ENCODE assay signal across 19 cellular contexts in genomic region chr16:70553645-70554044, GRCh38. TPM values are rescaled to one million over a fixed set of nuclear protein-coding genes. Genes with fewer than 3 reads are reported as not detected.
DNase-seq lines count a peak whose midpoint lies in the region; ATAC-seq and TF ChIP-seq lines count a peak whose summit lies in the region.
"Had no signal": no experiment of that assay in that cellular context is flagged by ENCODE, and none has a peak within 500 bp of the region (broad histone marks: within the 10 kb centered on the region; RNA-seq: fewer than 3 reads in every experiment).

No MANE protein-coding gene starts in this region.

- H3K36me3 ChIP-seq in suprapubic skin, result peaks cover 81% of the 10 kb centered on the region
- H3K36me3 ChIP-seq in mucosa of descending colon (ENCODE audit: low read depth), result peaks cover 35% of the 10 kb centered on the region

- no peaks in the 10 kb centered on the region for H3K27me3 ChIP-seq in suprapubic skin
- H3K27me3 ChIP-seq: MG63 had no signal

- CTCF ChIA-PET in activated CD4-positive, alpha-beta memory T cell treated with anti-CD3 and anti-CD28 coated beads for 36 hours (lab: Charles Lee), result no interaction called here
- CTCF ChIA-PET in activated CD4-positive, alpha-beta memory T cell treated with anti-CD3 and anti-CD28 coated beads, Interleukin-2, amount 10 ng/mL, durations not matched to agents 7 days and 5 days (lab: Charles Lee), result no interaction called here

- peak overlapping the region; percentile 6 for H3K27ac ChIP-seq in suprapubic skin
- H3K27ac ChIP-seq: 22Rv1 had no signal

- POLR2A ChIA-PET in activated CD4-positive, alpha-beta memory T cell treated with anti-CD3 and anti-CD28 coated beads for 36 hours (lab: Charles Lee), result no interaction called here
- POLR2A ChIA-PET in activated CD4-positive, alpha-beta memory T cell treated with anti-CD3 and anti-CD28 coated beads, Interleukin-2, amount 10 ng/mL, durations not matched to agents 7 days and 5 days (lab: Charles Lee), result interaction anchor here (1.1 to 2.2 kb wide), 4 partner anchors 9 to 247 kb away, joined by 3 to 6 read pairs (median 4); no protein-coding TSS in a partner anchor

- no peak for DNase-seq in activated CD4-positive, alpha-beta memory T cell treated with anti-CD3 and anti-CD28 coated beads for 36 hours
- no peak for DNase-seq in activated CD4-positive, alpha-beta memory T cell treated with anti-CD3 and anti-CD28 coated beads, Interleukin-2, amount 10 ng/mL, durations not matched to agents 7 days and 5 days
- peak; percentile 93 for DNase-seq in amniotic epithelial cell (ENCODE audit: low read depth)
- peak; percentile 65 for DNase-seq in fibroblast of the conjunctiva (ENCODE audit: low read depth)
- DNase-seq in suprapubic skin (ENCODE audit: low spot score in 2 of 2), result no peak
- DNase-seq in mucosa of descending colon, result no peak
- no peak for DNase-seq in stimulated activated effector memory CD8-positive, alpha-beta T cell treated with anti-CD3 and anti-CD28 coated beads, Interleukin-12 subunit alpha, Interleukin-12 subunit beta, amount 100 ng/mL, for 72 hours (ENCODE audit: low spot score in 2 of 2)
- DNase-seq: activated CD4-positive, alpha-beta T cell treated with anti-CD3 and anti-CD28 coated beads, Interleukin-2, amount 50 U/mL, for 1 hour; activated gamma-delta T cell treated with Interleukin-2 at 50 U/mL for 16 hours; DND-41; MG63; NCI-H2171; substantia nigra; T-helper 2 cell had no signal

- H3K4me3 ChIP-seq in suprapubic skin (no peak overlapping the region), mucosa of descending colon (no peak overlapping the region)
- H3K4me3 ChIP-seq: MG63 had no signal

- H3K36me3 Mint-ChIP-seq in activated CD4-positive, alpha-beta memory T cell treated with anti-CD3 and anti-CD28 coated beads for 36 hours, result peaks cover 72% of the 10 kb centered on the region
- H3K36me3 Mint-ChIP-seq in activated CD4-positive, alpha-beta memory T cell treated with anti-CD3 and anti-CD28 coated beads, Interleukin-2, amount 10 ng/mL, durations not matched to agents 7 days and 5 days (ENCODE audit: low read depth), result peaks cover 84% of the 10 kb centered on the region
- peaks cover 100% of the 10 kb centered on the region for H3K36me3 Mint-ChIP-seq in stimulated activated effector memory CD8-positive, alpha-beta T cell treated with anti-CD3 and anti-CD28 coated beads, Interleukin-12 subunit alpha, Interleukin-12 subunit beta, amount 100 ng/mL, for 72 hours

- peaks cover 10% of the 10 kb centered on the region for H3K4me1 ChIP-seq in suprapubic skin
- no peaks in the 10 kb centered on the region for H3K4me1 ChIP-seq in mucosa of descending colon (ENCODE audit: low read depth)

- no peak for TF ChIP-seq CTCF in suprapubic skin (IDR thresholded peaks at IDR 0.05)
- no peak for TF ChIP-seq CTCF in mucosa of descending colon (IDR thresholded peaks at IDR 0.05)

- ATAC-seq in mucosa of descending colon, result no peak
- ATAC-seq in stimulated activated effector memory CD8-positive, alpha-beta T cell treated with anti-CD3 and anti-CD28 coated beads, Interleukin-12 subunit alpha, Interleukin-12 subunit beta, amount 100 ng/mL, for 72 hours, result no peak
- ATAC-seq in HG03432 (IDR thresholded peaks at IDR 0.05; ENCODE audit: unreplicated experiment), result no peak

- no peaks in the 10 kb centered on the region for H3K9me3 ChIP-seq in suprapubic skin
- H3K9me3 ChIP-seq in mucosa of descending colon, result no peaks in the 10 kb centered on the region
- H3K9me3 ChIP-seq: MG63 had no signal

- TF ChIP-seq EP300 in suprapubic skin (IDR thresholded peaks at IDR 0.05), result no peak

- H3K27ac Mint-ChIP-seq in activated CD4-positive, alpha-beta memory T cell treated with anti-CD3 and anti-CD28 coated beads for 36 hours, result peak overlapping the region; percentile 50
- no peak overlapping the region for H3K27ac Mint-ChIP-seq in activated CD4-positive, alpha-beta memory T cell treated with anti-CD3 and anti-CD28 coated beads, Interleukin-2, amount 10 ng/mL, durations not matched to agents 7 days and 5 days
- no peak overlapping the region for H3K27ac Mint-ChIP-seq in stimulated activated effector memory CD8-positive, alpha-beta T cell treated with anti-CD3 and anti-CD28 coated beads, Interleukin-12 subunit alpha, Interleukin-12 subunit beta, amount 100 ng/mL, for 72 hours
- H3K27ac Mint-ChIP-seq: dendritic cell treated with granulocyte-macrophage colony-stimulating factor and Interleukin-4, amounts not matched to agents 40 ng/mL and 50 ng/mL, for 4 days; memory B cell had no signal

- intact Hi-C loops in activated CD4-positive, alpha-beta memory T cell treated with anti-CD3 and anti-CD28 coated beads for 36 hours (cut with micrococcal nuclease), result loop anchor here (10.0 kb wide), 1 partner anchor 299 kb away; the partner anchor contains the start of gene EXOSC6
- intact Hi-C loops in mucosa of descending colon (cut with DNase I, micrococcal nuclease), result no loop called here

- H3K27me3 Mint-ChIP-seq in activated CD4-positive, alpha-beta memory T cell treated with anti-CD3 and anti-CD28 coated beads for 36 hours, result no peaks in the 10 kb centered on the region
- no peaks in the 10 kb centered on the region for H3K27me3 Mint-ChIP-seq in activated CD4-positive, alpha-beta memory T cell treated with anti-CD3 and anti-CD28 coated beads, Interleukin-2, amount 10 ng/mL, durations not matched to agents 7 days and 5 days
- H3K27me3 Mint-ChIP-seq: dendritic cell treated with granulocyte-macrophage colony-stimulating factor and Interleukin-4, amounts not matched to agents 40 ng/mL and 50 ng/mL, for 4 days; memory B cell; progenitor cell of endocrine pancreas had no signal

- no peak overlapping the region for H3K4me3 Mint-ChIP-seq in activated CD4-positive, alpha-beta memory T cell treated with anti-CD3 and anti-CD28 coated beads for 36 hours
- no peak overlapping the region for H3K4me3 Mint-ChIP-seq in activated CD4-positive, alpha-beta memory T cell treated with anti-CD3 and anti-CD28 coated beads, Interleukin-2, amount 10 ng/mL, durations not matched to agents 7 days and 5 days
- no peak overlapping the region for H3K4me3 Mint-ChIP-seq in stimulated activated effector memory CD8-positive, alpha-beta T cell treated with anti-CD3 and anti-CD28 coated beads, Interleukin-12 subunit alpha, Interleukin-12 subunit beta, amount 100 ng/mL, for 72 hours
- H3K4me3 Mint-ChIP-seq: dendritic cell treated with granulocyte-macrophage colony-stimulating factor and Interleukin-4, amounts not matched to agents 40 ng/mL and 50 ng/mL, for 4 days; memory B cell had no signal

- no peaks in the 10 kb centered on the region for H3K9me3 Mint-ChIP-seq in activated CD4-positive, alpha-beta memory T cell treated with anti-CD3 and anti-CD28 coated beads for 36 hours
- H3K9me3 Mint-ChIP-seq in activated CD4-positive, alpha-beta memory T cell treated with anti-CD3 and anti-CD28 coated beads, Interleukin-2, amount 10 ng/mL, durations not matched to agents 7 days and 5 days, result no peaks in the 10 kb centered on the region
- H3K9me3 Mint-ChIP-seq in stimulated activated effector memory CD8-positive, alpha-beta T cell treated with anti-CD3 and anti-CD28 coated beads, Interleukin-12 subunit alpha, Interleukin-12 subunit beta, amount 100 ng/mL, for 72 hours, result no peaks in the 10 kb centered on the region
- H3K9me3 Mint-ChIP-seq: dendritic cell treated with granulocyte-macrophage colony-stimulating factor and Interleukin-4, amounts not matched to agents 40 ng/mL and 50 ng/mL, for 4 days; memory B cell had no signal

- TF ChIP-seq POLR2A in suprapubic skin (IDR thresholded peaks at IDR 0.05), result no peak

- H3K4me1 Mint-ChIP-seq in activated CD4-positive, alpha-beta memory T cell treated with anti-CD3 and anti-CD28 coated beads for 36 hours (ENCODE audit: low read depth), result peaks cover 10% of the 10 kb centered on the region
- H3K4me1 Mint-ChIP-seq in activated CD4-positive, alpha-beta memory T cell treated with anti-CD3 and anti-CD28 coated beads, Interleukin-2, amount 10 ng/mL, durations not matched to agents 7 days and 5 days, result peaks cover 7% of the 10 kb centered on the region
- peaks cover 12% of the 10 kb centered on the region for H3K4me1 Mint-ChIP-seq in stimulated activated effector memory CD8-positive, alpha-beta T cell treated with anti-CD3 and anti-CD28 coated beads, Interleukin-12 subunit alpha, Interleukin-12 subunit beta, amount 100 ng/mL, for 72 hours

RNA-seq across cellular contexts. Expression of gene SF3B3, which starts 30.0 kb away (rescaled TPM):
- 100 to 1,000 TPM; 450 to 453 TPM for total RNA-seq in activated CD4-positive, alpha-beta memory T cell treated with anti-CD3 and anti-CD28 coated beads for 36 hours
- 100 to 1,000 TPM; 329 to 332 TPM for total RNA-seq in activated CD4-positive, alpha-beta memory T cell treated with anti-CD3 and anti-CD28 coated beads, Interleukin-2, amount 10 ng/mL, durations not matched to agents 7 days and 5 days
- total RNA-seq in suprapubic skin (100 to 1,000 TPM; 122 to 280 (median 174) TPM), mucosa of descending colon (100 to 1,000 TPM; 158 to 179 (median 173) TPM)

RNA-seq across cellular contexts. Expression of gene COG4, which starts 30.3 kb away (rescaled TPM):
- total RNA-seq in activated CD4-positive, alpha-beta memory T cell treated with anti-CD3 and anti-CD28 coated beads for 36 hours, result 10 to 100 TPM; 35.9 to 40.2 TPM
- total RNA-seq in activated CD4-positive, alpha-beta memory T cell treated with anti-CD3 and anti-CD28 coated beads, Interleukin-2, amount 10 ng/mL, durations not matched to agents 7 days and 5 days, result 10 to 100 TPM; 71.2 to 71.4 TPM
- total RNA-seq in suprapubic skin (10 to 100 TPM; 35.0 to 59.9 (median 48.2) TPM), mucosa of descending colon (10 to 100 TPM; 58.3 to 66.2 (median 60.5) TPM)

Comparison
In these comparisons a context has a peak if more than half of its experiments do, and no peak if none do; other contexts are left out.
1. DNase-seq: peak in amniotic epithelial cell (single experiment) and fibroblast of the conjunctiva (single experiment); none in activated CD4-positive, alpha-beta memory T cell treated with anti-CD3 and anti-CD28 coated beads for 36 hours (single experiment), activated CD4-positive, alpha-beta memory T cell treated with anti-CD3 and anti-CD28 coated beads, Interleukin-2, amount 10 ng/mL, durations not matched to agents 7 days and 5 days (single experiment), suprapubic skin (0 of 2), mucosa of descending colon (0 of 3) and stimulated activated effector memory CD8-positive, alpha-beta T cell treated with anti-CD3 and anti-CD28 coated beads, Interleukin-12 subunit alpha, Interleukin-12 subunit beta, amount 100 ng/mL, for 72 hours (0 of 2).